In the genomic region with DNA sequence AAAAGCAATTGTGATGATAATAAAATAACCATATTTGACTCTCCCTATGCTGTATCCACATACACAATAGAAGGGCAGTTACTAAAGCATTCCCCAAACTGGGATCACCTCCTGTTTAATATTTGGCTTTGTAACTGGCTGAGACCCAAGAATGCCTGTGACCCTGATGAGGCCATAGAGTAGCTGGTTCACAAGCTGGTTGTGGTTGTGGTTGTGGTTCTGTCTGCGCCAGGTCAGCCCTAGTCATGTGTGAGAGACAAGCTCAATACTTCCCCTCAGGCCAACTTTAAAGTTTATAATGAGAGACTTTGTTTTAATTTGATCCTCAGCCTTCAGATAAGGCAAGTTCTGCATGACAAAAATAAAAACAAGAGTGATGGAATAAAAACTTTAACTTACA, we compare ENCODE assay signal across 19 cellular contexts.
DNase-seq lines count a peak whose midpoint lies in the region; ATAC-seq and TF ChIP-seq lines count a peak whose summit lies in the region.
"Had no signal": no experiment of that assay in that cellular context is flagged by ENCODE, and none has a peak within 500 bp of the region (broad histone marks: within the 10 kb centered on the region; RNA-seq: fewer than 3 reads in every experiment).

No MANE protein-coding gene starts in this region.

- H3K4me3 ChIP-seq in adipocyte (ENCODE audit: low read length), result peak overlapping the region; percentile 24
- no peak overlapping the region for H3K4me3 ChIP-seq in Peyer's patch
- H3K4me3 ChIP-seq: skin epidermis had no signal

- H3K4me1 ChIP-seq in adipocyte (ENCODE audit: control insufficient read depth, insufficient read depth, low read length) (peaks cover 15% of the 10 kb centered on the region), Peyer's patch (no peaks in the 10 kb centered on the region)

- CTCF ChIA-PET in RWPE1 (lab: Yijun Ruan, JAX), result no interaction called here

- intact Hi-C loops in Right ventricle myocardium inferior (cut with DNase I), result no loop called here

- no peaks in the 10 kb centered on the region for H3K27me3 ChIP-seq in adipocyte (replicated peaks; ENCODE audit: control insufficient read depth, insufficient read depth, low read length)
- no peaks in the 10 kb centered on the region for H3K27me3 ChIP-seq in Peyer's patch

- H3K9ac ChIP-seq in adipocyte (ENCODE audit: low read length), result peak overlapping the region; percentile 37
- H3K9ac ChIP-seq: KMS-11 had no signal

- no peak for TF ChIP-seq POLR2A in Peyer's patch (IDR thresholded peaks at IDR 0.05)

- H3K9me3 ChIP-seq in adipocyte (ENCODE audit: control insufficient read depth, low read length) (no peaks in the 10 kb centered on the region), Peyer's patch (no peaks in the 10 kb centered on the region)

- TF ChIP-seq CTCF in RWPE1 (conservative IDR thresholded peaks at IDR 0.05; ENCODE audit: low read depth) (no peak), Peyer's patch (IDR thresholded peaks at IDR 0.05) (no peak)

- POLR2A ChIA-PET in RWPE1 (lab: Yijun Ruan, JAX; ENCODE audit: low non-redundant PET), result no interaction called here

- DNase-seq in NOMO-1 (lab: John Stamatoyannopoulos, UW; ENCODE audit: unreplicated experiment in 2 of 2) (peak; percentile 13 to 15), NOMO-1 treated with dmso at 0.1 percent for 144 hours (lab: John Stamatoyannopoulos, UW; ENCODE audit: unreplicated experiment) (no peak), adipocyte (ENCODE audit: low read depth) (no peak), hepatic stellate cell (ENCODE audit: low spot score) (peak; percentile 26), RWPE1 (ENCODE audit: low spot score) (no peak), Right ventricle myocardium inferior (ENCODE audit: missing footprints) (no peak), Peyer's patch (no peak)
- no peak for DNase-seq in stimulated activated CD4-positive, alpha-beta T cell treated with anti-CD3 and anti-CD28 coated beads, Interleukin-4, amount 100 ng/mL, for 1 hour
- DNase-seq: activated CD4-positive, alpha-beta T cell treated with anti-CD3 and anti-CD28 coated beads for 36 hours; activated CD8-positive, alpha-beta memory T cell treated with anti-CD3 and anti-CD28 coated beads, Interleukin-2, amount 50 U/mL, for 48 hours; CD4-positive, alpha-beta memory T cell; midbrain; NCI-H1694; NCI-H69; occipital lobe; stimulated activated naive CD8-positive, alpha-beta T cell treated with anti-CD3 and anti-CD28 coated beads, Interleukin-15, amount 100 ng/mL, for 72 hours had no signal

- ATAC-seq in Right ventricle myocardium inferior, result no peak
- ATAC-seq: activated CD4-positive, alpha-beta T cell treated with anti-CD3 and anti-CD28 coated beads for 36 hours; stimulated activated naive CD8-positive, alpha-beta T cell treated with anti-CD3 and anti-CD28 coated beads, Interleukin-15, amount 100 ng/mL, for 72 hours had no signal

- H3K27ac ChIP-seq in RWPE1 (no peak overlapping the region), Peyer's patch (peak overlapping the region in 1 of 4 donors; percentile 17)
- H3K27ac ChIP-seq: 22Rv1, KMS-11 had no signal

- no peaks in the 10 kb centered on the region for H3K36me3 ChIP-seq in adipocyte (ENCODE audit: control insufficient read depth, insufficient read depth, low read length, severe bottlenecking)
- H3K36me3 ChIP-seq in Peyer's patch, result no peaks in the 10 kb centered on the region

Comparison
In these comparisons a context has a peak if more than half of its experiments do, and no peak if none do; other contexts are left out.
1. DNase-seq: peak in NOMO-1 (2 of 2) and hepatic stellate cell (single experiment); none in NOMO-1 treated with dmso at 0.1 percent for 144 hours (single experiment), adipocyte (single experiment), stimulated activated CD4-positive, alpha-beta T cell treated with anti-CD3 and anti-CD28 coated beads, Interleukin-4, amount 100 ng/mL, for 1 hour (single experiment), RWPE1 (single experiment), Right ventricle myocardium inferior (single experiment) and Peyer's patch (0 of 3).